8 cellular contexts compared by ENCODE assay signal in genomic region chr11:1832181-1832988, GRCh38. TPM values are rescaled to one million over a fixed set of nuclear protein-coding genes. Genes with fewer than 3 reads are reported as not detected.
A peak's percentile ranks its signal among the peaks of the same experiment; 100 is the strongest.
DNase-seq lines count a peak whose midpoint lies in the region; ATAC-seq, FAIRE-seq and TF ChIP-seq lines count a peak whose summit lies in the region.

No MANE protein-coding gene starts in this region.

- H3K4me2 ChIP-seq in astrocyte (ENCODE audit: low read length) = peak overlapping the region; percentile 44

- H4K20me1 ChIP-seq in astrocyte (ENCODE audit: insufficient read depth, low read length) = no peaks in the 10 kb centered on the region

- no peaks in the 10 kb centered on the region for H3K79me2 ChIP-seq in astrocyte (ENCODE audit: insufficient read depth, low read length)

- H3K9me3 Mint-ChIP-seq in astrocyte (ENCODE audit: unreplicated experiment) = no peaks in the 10 kb centered on the region

- peak; percentile 40 for DNase-seq in A673 (ENCODE audit: low spot score)
- peak; percentile 51 for DNase-seq in GM18507 (ENCODE audit: extremely low spot score, insufficient read length, low read depth)
- DNase-seq in T-helper 17 cell = peak; percentile 50 to 69 (median 68)
- no peak for DNase-seq in astrocyte (ENCODE audit: low read depth)
- peak; percentile 26 to 66 for DNase-seq in stimulated activated CD4-positive, alpha-beta T cell treated with anti-CD3 and anti-CD28 coated beads, Interleukin-1b, Interleukin-23, amount 100 ng/mL, for 1 hour (ENCODE audit: low read depth in 2 of 2)

- no peaks in the 10 kb centered on the region for H3K9me3 ChIP-seq in A673 (ENCODE audit: low read depth, low read length, poor library complexity, severe bottlenecking)
- no peaks in the 10 kb centered on the region for H3K9me3 ChIP-seq in T-helper 17 cell (ENCODE audit: control insufficient read depth, low read length, poor library complexity, severe bottlenecking)
- no peaks in the 10 kb centered on the region for H3K9me3 ChIP-seq in astrocyte (ENCODE audit: insufficient read depth, low read depth, low read length)

- H2AFZ ChIP-seq in astrocyte (ENCODE audit: low read depth, low read length) = peak overlapping the region; percentile 47

- POLR2A ChIA-PET in A673 (lab: Charles Lee; ENCODE audit: low non-redundant PET) = interaction anchor here (0.6 kb wide), 1 partner anchor 138 kb away, joined by 9 read pairs; no protein-coding TSS in a partner anchor

- H3K27me3 Mint-ChIP-seq in T-helper 17 cell = peaks cover 33% of the 10 kb centered on the region
- H3K27me3 Mint-ChIP-seq in astrocyte (ENCODE audit: low read depth, unreplicated experiment) = peaks cover 20% of the 10 kb centered on the region

- H3K27me3 ChIP-seq in A673 (replicated peaks; ENCODE audit: insufficient read depth, low read depth, low read length, poor library complexity) (peaks cover 20% of the 10 kb centered on the region), astrocyte (ENCODE audit: insufficient read depth, low read length) (no peaks in the 10 kb centered on the region)

- no TSS peak for BruUV-seq in A673 (replicated peaks; lab: Mats Ljungman, UMichigan)

- H3K4me3 Mint-ChIP-seq in T-helper 17 cell (peak overlapping the region; percentile 52), astrocyte (ENCODE audit: unreplicated experiment) (no peak overlapping the region)

- intact Hi-C loops in A673 (cut with micrococcal nuclease; ENCODE audit: unreplicated experiment) = loop anchor here (1.0 to 5.0 kb wide), 3 partner anchors 139 to 285 kb away; no protein-coding TSS in a partner anchor

- no peaks in the 10 kb centered on the region for H3K4me1 ChIP-seq in A673 (ENCODE audit: insufficient read depth, low read length, poor library complexity, severe bottlenecking)
- peaks cover 31% of the 10 kb centered on the region for H3K4me1 ChIP-seq in astrocyte (ENCODE audit: insufficient read depth, low read length)

- H3K9ac ChIP-seq in astrocyte (ENCODE audit: low read length) = no peak overlapping the region

- FAIRE-seq in GM18507 (lab: Jason Lieb, UNC) = no peak
- no peak for FAIRE-seq in astrocyte (lab: Jason Lieb, UNC)

- H3K4me1 Mint-ChIP-seq in T-helper 17 cell (peaks cover 6% of the 10 kb centered on the region), astrocyte (ENCODE audit: low read depth, unreplicated experiment) (peaks cover 26% of the 10 kb centered on the region)

- no peaks in the 10 kb centered on the region for H3K36me3 ChIP-seq in A673 (ENCODE audit: insufficient read depth, low read length, poor library complexity, severe bottlenecking)
- no peaks in the 10 kb centered on the region for H3K36me3 ChIP-seq in astrocyte (ENCODE audit: insufficient read depth, low read length)

- H3K4me3 ChIP-seq in A673 (ENCODE audit: low read depth, low read length, poor library complexity, severe bottlenecking) (no peak overlapping the region), astrocyte (ENCODE audit: insufficient read depth, low read depth, low read length) (no peak overlapping the region), iPS-11a (ENCODE audit: low read depth, low read length) (peak overlapping the region; percentile 13)

- no peaks in the 10 kb centered on the region for H3K36me3 Mint-ChIP-seq in T-helper 17 cell (ENCODE audit: low read depth)
- peaks cover 2% of the 10 kb centered on the region for H3K36me3 Mint-ChIP-seq in astrocyte (ENCODE audit: low read depth, unreplicated experiment)

- peak; percentile 77 for ATAC-seq in T-helper 17 cell
- no peak for ATAC-seq in HG03196 (IDR thresholded peaks at IDR 0.05; ENCODE audit: unreplicated experiment)
- ATAC-seq in GM18498 (IDR thresholded peaks at IDR 0.05; ENCODE audit: unreplicated experiment) = no peak

- H3K27ac ChIP-seq in A673 (ENCODE audit: low read depth, low read length, poor library complexity, severe bottlenecking) = no peak overlapping the region
- H3K27ac ChIP-seq in astrocyte (ENCODE audit: low read depth, low read length) = no peak overlapping the region

- peak; percentile 89 for TF ChIP-seq CTCF in A673 (conservative IDR thresholded peaks at IDR 0.05; ENCODE audit: low read depth, low read length)
- peak; percentile 33 for TF ChIP-seq CTCF in astrocyte (IDR thresholded peaks at IDR 0.05; ENCODE audit: insufficient read depth, low read depth, low read length)

- CTCF ChIA-PET in A673 (lab: Charles Lee) = interaction anchor here (0.6 to 4.3 kb wide), 9 partner anchors 49 to 319 kb away, joined by 3 to 101 read pairs (median 6); no protein-coding TSS in a partner anchor

- H3K27ac Mint-ChIP-seq in T-helper 17 cell = no peak overlapping the region
- H3K27ac Mint-ChIP-seq in astrocyte (ENCODE audit: unreplicated experiment) = no peak overlapping the region

RNA-seq across cellular contexts. Expression of gene SYT8, which starts 2.4 kb away (rescaled TPM):
- not detected in 2 replicates for total RNA-seq in A673 (2021)
- not detected for total RNA-seq in T-helper 17 cell
- total RNA-seq in astrocyte = 0.36 and 0.38 TPM in 2 replicates

RNA-seq across cellular contexts. Expression of gene TNNI2, which starts 6.4 kb away (rescaled TPM):
- not detected in 2 replicates for total RNA-seq in A673 (2021)
- total RNA-seq in T-helper 17 cell = not detected
- not detected in 2 replicates for total RNA-seq in astrocyte

RNA-seq across cellular contexts. Expression of gene LSP1, which starts 20.5 kb away (rescaled TPM):
- total RNA-seq in A673 (2021) (not detected in 2 replicates), T-helper 17 cell (100 to 1,000 TPM; 297 to 299 TPM), astrocyte (1.3 and 1.9 TPM in 2 replicates)

RNA-seq across cellular contexts. Expression of gene PRR33, which starts 59.3 kb away (rescaled TPM):
- total RNA-seq in A673 (2021) (not detected in 2 replicates), T-helper 17 cell (not detected), astrocyte (not detected in 2 replicates)

Comparison
In these comparisons a context has a peak if more than half of its experiments do, and no peak if none do; other contexts are left out.
1. RNA of gene LSP1, which starts 20.5 kb away (total RNA-seq): 297 to 299 TPM in T-helper 17 cell; 1.3 to 1.9 TPM in astrocyte and not detected in A673; every median in the first group is over 100 times any median in the second.